In the genomic region with DNA sequence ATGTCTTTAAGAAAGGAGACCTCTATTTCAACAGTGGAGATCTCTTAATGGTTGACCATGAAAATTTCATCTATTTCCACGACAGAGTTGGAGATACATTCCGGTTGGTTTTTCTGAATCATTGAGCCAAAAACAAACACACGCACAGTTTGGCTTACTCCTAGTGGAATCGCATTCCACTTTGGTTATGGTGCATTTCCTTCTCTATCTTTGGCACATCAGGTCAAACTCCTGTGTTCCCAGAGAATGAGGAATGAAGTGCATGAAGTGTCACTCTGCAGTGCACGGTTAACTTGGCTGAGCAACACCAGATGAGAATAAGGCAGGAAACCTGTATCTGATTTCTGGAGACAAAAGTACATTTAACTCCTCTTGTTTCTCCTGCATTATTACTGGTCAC, we compare ENCODE assay signal across 1 cellular context.
TF ChIP-seq lines count a peak whose summit lies in the region.

No MANE protein-coding gene starts in this region.

TF ChIP-seq in IMR-90, 13 proteins besides CTCF, POLR2A, EP300 and RAD21:
- TF ChIP-seq, protein P1, sequence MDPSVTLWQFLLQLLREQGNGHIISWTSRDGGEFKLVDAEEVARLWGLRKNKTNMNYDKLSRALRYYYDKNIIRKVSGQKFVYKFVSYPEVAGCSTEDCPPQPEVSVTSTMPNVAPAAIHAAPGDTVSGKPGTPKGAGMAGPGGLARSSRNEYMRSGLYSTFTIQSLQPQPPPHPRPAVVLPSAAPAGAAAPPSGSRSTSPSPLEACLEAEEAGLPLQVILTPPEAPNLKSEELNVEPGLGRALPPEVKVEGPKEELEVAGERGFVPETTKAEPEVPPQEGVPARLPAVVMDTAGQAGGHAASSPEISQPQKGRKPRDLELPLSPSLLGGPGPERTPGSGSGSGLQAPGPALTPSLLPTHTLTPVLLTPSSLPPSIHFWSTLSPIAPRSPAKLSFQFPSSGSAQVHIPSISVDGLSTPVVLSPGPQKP (IDR thresholded peaks at IDR 0.05; ENCODE audit: borderline replicate concordance, low read depth, low read length) = no peak
- TF ChIP-seq BHLHE40 (IDR thresholded peaks at IDR 0.05; ENCODE audit: low read depth, low read length) (no peak), RCOR1 (IDR thresholded peaks at IDR 0.05; ENCODE audit: insufficient replicate concordance, low read length) (no peak), MXI1 (IDR thresholded peaks at IDR 0.05; ENCODE audit: borderline replicate concordance, low read depth, low read length) (no peak), CHD1 (IDR thresholded peaks at IDR 0.05; ENCODE audit: low read depth, low read length) (no peak), NFE2L2 (IDR thresholded peaks at IDR 0.05; ENCODE audit: low read depth, low read length) (no peak), SMC3 (IDR thresholded peaks at IDR 0.05; ENCODE audit: low read depth, low read length) (no peak), FOS (IDR thresholded peaks at IDR 0.05; ENCODE audit: low read depth, low read length) (no peak), MAFK (IDR thresholded peaks at IDR 0.05; ENCODE audit: low read depth, low read length) (no peak), RFX5 (IDR thresholded peaks at IDR 0.05; ENCODE audit: low read depth, low read length) (no peak)
- TF ChIP-seq, protein P2, sequence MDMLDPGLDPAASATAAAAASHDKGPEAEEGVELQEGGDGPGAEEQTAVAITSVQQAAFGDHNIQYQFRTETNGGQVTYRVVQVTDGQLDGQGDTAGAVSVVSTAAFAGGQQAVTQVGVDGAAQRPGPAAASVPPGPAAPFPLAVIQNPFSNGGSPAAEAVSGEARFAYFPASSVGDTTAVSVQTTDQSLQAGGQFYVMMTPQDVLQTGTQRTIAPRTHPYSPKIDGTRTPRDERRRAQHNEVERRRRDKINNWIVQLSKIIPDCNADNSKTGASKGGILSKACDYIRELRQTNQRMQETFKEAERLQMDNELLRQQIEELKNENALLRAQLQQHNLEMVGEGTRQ (IDR thresholded peaks at IDR 0.05; ENCODE audit: low read depth, low read length) = no peak
